Comparison of ENCODE assay signal across 1 cellular context in the genomic region with DNA sequence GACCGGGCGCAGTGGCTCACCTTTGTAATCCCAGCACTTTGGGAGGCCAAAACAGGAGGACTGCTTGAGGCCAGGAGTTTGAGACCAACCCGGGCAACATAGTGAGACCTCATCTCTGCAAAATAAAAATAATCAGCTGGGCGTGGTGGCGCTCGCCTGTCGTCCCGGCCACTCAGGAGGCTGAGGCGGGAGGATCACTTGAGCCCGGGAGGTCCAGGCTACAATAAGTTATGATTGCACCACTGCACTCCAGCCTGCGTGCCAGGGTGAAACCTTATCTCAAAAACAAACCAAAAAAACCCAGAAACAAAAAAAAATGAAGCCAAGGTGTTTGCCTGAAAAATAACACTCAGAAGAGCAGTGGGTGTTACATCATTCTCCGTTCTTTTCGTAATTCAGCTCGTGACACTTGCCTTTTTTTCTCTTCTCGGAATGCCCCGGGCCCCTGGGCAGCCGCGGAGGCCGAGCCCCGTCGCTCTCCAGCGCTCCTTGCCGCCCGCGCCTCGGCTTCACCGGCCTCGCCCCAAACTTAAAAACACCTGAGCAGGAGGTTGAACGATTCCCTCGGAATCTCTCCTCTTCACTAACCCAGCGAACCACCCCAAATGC.
TF ChIP-seq lines count a peak whose summit lies in the region.

No MANE protein-coding gene starts in this region.

TF ChIP-seq in GM23338, 12 proteins besides CTCF, POLR2A, EP300 and RAD21 (continued from another document):
- TF ChIP-seq, protein P1, sequence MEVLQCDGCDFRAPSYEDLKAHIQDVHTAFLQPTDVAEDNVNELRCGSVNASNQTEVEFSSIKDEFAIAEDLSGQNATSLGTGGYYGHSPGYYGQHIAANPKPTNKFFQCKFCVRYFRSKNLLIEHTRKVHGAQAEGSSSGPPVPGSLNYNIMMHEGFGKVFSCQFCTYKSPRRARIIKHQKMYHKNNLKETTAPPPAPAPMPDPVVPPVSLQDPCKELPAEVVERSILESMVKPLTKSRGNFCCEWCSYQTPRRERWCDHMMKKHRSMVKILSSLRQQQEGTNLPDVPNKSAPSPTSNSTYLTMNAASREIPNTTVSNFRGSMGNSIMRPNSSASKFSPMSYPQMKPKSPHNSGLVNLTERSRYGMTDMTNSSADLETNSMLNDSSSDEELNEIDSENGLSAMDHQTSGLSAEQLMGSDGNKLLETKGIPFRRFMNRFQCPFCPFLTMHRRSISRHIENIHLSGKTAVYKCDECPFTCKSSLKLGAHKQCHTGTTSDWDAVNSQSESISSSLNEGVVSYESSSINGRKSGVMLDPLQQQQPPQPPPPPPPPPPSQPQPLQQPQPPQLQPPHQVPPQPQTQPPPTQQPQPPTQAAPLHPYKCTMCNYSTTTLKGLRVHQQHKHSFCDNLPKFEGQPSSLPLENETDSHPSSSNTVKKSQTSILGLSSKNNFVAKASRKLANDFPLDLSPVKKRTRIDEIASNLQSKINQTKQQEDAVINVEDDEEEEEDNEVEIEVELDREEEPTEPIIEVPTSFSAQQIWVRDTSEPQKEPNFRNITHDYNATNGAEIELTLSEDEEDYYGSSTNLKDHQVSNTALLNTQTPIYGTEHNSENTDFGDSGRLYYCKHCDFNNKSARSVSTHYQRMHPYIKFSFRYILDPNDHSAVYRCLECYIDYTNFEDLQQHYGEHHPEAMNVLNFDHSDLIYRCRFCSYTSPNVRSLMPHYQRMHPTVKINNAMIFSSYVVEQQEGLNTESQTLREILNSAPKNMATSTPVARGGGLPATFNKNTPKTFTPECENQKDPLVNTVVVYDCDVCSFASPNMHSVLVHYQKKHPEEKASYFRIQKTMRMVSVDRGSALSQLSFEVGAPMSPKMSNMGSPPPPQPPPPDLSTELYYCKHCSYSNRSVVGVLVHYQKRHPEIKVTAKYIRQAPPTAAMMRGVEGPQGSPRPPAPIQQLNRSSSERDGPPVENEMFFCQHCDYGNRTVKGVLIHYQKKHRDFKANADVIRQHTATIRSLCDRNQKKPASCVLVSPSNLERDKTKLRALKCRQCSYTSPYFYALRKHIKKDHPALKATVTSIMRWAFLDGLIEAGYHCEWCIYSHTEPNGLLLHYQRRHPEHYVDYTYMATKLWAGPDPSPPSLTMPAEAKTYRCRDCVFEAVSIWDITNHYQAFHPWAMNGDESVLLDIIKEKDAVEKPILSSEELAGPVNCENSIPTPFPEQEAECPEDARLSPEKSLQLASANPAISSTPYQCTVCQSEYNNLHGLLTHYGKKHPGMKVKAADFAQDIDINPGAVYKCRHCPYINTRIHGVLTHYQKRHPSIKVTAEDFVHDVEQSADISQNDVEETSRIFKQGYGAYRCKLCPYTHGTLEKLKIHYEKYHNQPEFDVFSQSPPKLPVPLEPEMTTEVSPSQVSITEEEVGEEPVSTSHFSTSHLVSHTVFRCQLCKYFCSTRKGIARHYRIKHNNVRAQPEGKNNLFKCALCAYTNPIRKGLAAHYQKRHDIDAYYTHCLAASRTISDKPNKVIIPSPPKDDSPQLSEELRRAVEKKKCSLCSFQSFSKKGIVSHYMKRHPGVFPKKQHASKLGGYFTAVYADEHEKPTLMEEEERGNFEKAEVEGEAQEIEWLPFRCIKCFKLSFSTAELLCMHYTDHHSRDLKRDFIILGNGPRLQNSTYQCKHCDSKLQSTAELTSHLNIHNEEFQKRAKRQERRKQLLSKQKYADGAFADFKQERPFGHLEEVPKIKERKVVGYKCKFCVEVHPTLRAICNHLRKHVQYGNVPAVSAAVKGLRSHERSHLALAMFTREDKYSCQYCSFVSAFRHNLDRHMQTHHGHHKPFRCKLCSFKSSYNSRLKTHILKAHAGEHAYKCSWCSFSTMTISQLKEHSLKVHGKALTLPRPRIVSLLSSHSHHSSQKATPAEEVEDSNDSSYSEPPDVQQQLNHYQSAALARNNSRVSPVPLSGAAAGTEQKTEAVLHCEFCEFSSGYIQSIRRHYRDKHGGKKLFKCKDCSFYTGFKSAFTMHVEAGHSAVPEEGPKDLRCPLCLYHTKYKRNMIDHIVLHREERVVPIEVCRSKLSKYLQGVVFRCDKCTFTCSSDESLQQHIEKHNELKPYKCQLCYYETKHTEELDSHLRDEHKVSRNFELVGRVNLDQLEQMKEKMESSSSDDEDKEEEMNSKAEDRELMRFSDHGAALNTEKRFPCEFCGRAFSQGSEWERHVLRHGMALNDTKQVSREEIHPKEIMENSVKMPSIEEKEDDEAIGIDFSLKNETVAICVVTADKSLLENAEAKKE (CRISPR knock-in tag; IDR thresholded peaks at IDR 0.05), result no peak
- TF ChIP-seq STAT1 (IDR thresholded peaks at IDR 0.05; ENCODE audit: unreplicated experiment), result no peak
- no peak for TF ChIP-seq CREB1 (CRISPR knock-in tag; IDR thresholded peaks at IDR 0.05; ENCODE audit: low read depth)
- TF ChIP-seq JUNB (IDR thresholded peaks at IDR 0.05; ENCODE audit: unreplicated experiment), result no peak
- no peak for TF ChIP-seq EZH2phosphoT487 (IDR thresholded peaks at IDR 0.05; ENCODE audit: unreplicated experiment)
- no peak for TF ChIP-seq ZNF114 (CRISPR knock-in tag; IDR thresholded peaks at IDR 0.05)
- no peak for TF ChIP-seq POLR2AphosphoS5 (IDR thresholded peaks at IDR 0.05; ENCODE audit: low read depth)
TF ChIP-seq in GM23338: peak in this region for 0.
